Comparison of ENCODE assay signal across 1 cellular context in genomic region chr11:121113611-121114010, GRCh38.
TF ChIP-seq lines count a peak whose summit lies in the region.

No MANE protein-coding gene starts in this region.

TF ChIP-seq in GM23338, 12 proteins besides CTCF, POLR2A, EP300 and RAD21 (continued from another document):
- TF ChIP-seq ZNF462 (CRISPR knock-in tag; IDR thresholded peaks at IDR 0.05) (no peak), JUNB (IDR thresholded peaks at IDR 0.05; ENCODE audit: unreplicated experiment) (no peak), NANOG (IDR thresholded peaks at IDR 0.05; ENCODE audit: borderline replicate concordance) (no peak), ZNF114 (CRISPR knock-in tag; IDR thresholded peaks at IDR 0.05) (no peak), EZH2 (IDR thresholded peaks at IDR 0.05; ENCODE audit: low read depth, unreplicated experiment) (no peak), REST (IDR thresholded peaks at IDR 0.05; ENCODE audit: unreplicated experiment) (no peak)
TF ChIP-seq in GM23338: peak in this region for 0.
